Comparison of ENCODE assay signal across 14 cellular contexts in genomic region chr12:11959117-11959823, GRCh38.
A peak's percentile ranks its signal among the peaks of the same experiment; 100 is the strongest.
DNase-seq lines count a peak whose midpoint lies in the region; ATAC-seq and TF ChIP-seq lines count a peak whose summit lies in the region.
"Had no signal": no experiment of that assay in that cellular context is flagged by ENCODE, and none has a peak within 500 bp of the region (broad histone marks: within the 10 kb centered on the region; RNA-seq: fewer than 3 reads in every experiment).

No MANE protein-coding gene starts in this region.

- peak overlapping the region; percentile 85 for H3K27ac ChIP-seq in HUES48 (ENCODE audit: low read depth, low read length)
- H3K27ac ChIP-seq: HL-60, right atrium auricular region, VCaP had no signal

- H3K9ac ChIP-seq in HUES48 (ENCODE audit: low read depth, low read length): no peak overlapping the region
- H3K9ac ChIP-seq in adipocyte (ENCODE audit: low read length): no peak overlapping the region

- DNase-seq in Caki2 (ENCODE audit: low read depth): peak; percentile 16
- no peak for DNase-seq in adipocyte (ENCODE audit: low read depth)
- peak; percentile 34 for DNase-seq in kidney epithelial cell (ENCODE audit: low read depth)
- no peak for DNase-seq in activated effector memory CD4-positive, alpha-beta T cell treated with anti-CD3 and anti-CD28 coated beads, Interleukin-2, amount 50 U/mL, for 16 hours
- no peak for DNase-seq in NCI-H1417 treated with DMSO at 0.1 percent for 48 hours (lab: John Stamatoyannopoulos, UW)
- DNase-seq: anterior cingulate cortex, COR-L47, NCI-H187 had no signal

- H3K4me1 ChIP-seq in HUES48 (ENCODE audit: control insufficient read depth, insufficient read depth, low read length) (peaks cover 12% of the 10 kb centered on the region; the same call in 1 of the 2 replicates), adipocyte (ENCODE audit: control insufficient read depth, insufficient read depth, low read length) (peaks cover 14% of the 10 kb centered on the region)
- H3K4me1 ChIP-seq: right atrium auricular region had no signal

- H3K27me3 ChIP-seq in HUES48 (ENCODE audit: control insufficient read depth, insufficient read depth, low read length): no peaks in the 10 kb centered on the region
- no peaks in the 10 kb centered on the region for H3K27me3 ChIP-seq in adipocyte (replicated peaks; ENCODE audit: control insufficient read depth, insufficient read depth, low read length)
- no peaks in the 10 kb centered on the region for H3K27me3 ChIP-seq in kidney epithelial cell (ENCODE audit: control insufficient read depth, insufficient read depth, low read length)
- H3K27me3 ChIP-seq: right atrium auricular region had no signal

- H3K36me3 ChIP-seq in HUES48 (ENCODE audit: control insufficient read depth, insufficient read depth, low read length) (no peaks in the 10 kb centered on the region), adipocyte (ENCODE audit: control insufficient read depth, insufficient read depth, low read length, severe bottlenecking) (no peaks in the 10 kb centered on the region), kidney epithelial cell (ENCODE audit: control insufficient read depth, insufficient read depth, low read length) (no peaks in the 10 kb centered on the region)
- H3K36me3 ChIP-seq: right atrium auricular region had no signal

- no peak for TF ChIP-seq CTCF in kidney epithelial cell (IDR thresholded peaks at IDR 0.05; ENCODE audit: insufficient read depth, low read length, poor library complexity, severe bottlenecking)

- ATAC-seq in HG03135 (IDR thresholded peaks at IDR 0.05; ENCODE audit: unreplicated experiment) (no peak), GM21723 (IDR thresholded peaks at IDR 0.05; ENCODE audit: unreplicated experiment) (no peak)

- in situ Hi-C loops in Caki2 (cut with HindIII; ENCODE audit: low pct_unique_long_range_greater_than_20kb, low sequenced_read_pairs): no loop called here

- H3K9me3 ChIP-seq in HUES48 (ENCODE audit: control insufficient read depth, insufficient read depth, low read length) (no peaks in the 10 kb centered on the region), adipocyte (ENCODE audit: control insufficient read depth, low read length) (no peaks in the 10 kb centered on the region)
- H3K9me3 ChIP-seq: right atrium auricular region had no signal

- H3K4me3 ChIP-seq in HUES48 (ENCODE audit: low read depth, low read length): no peak overlapping the region
- peak overlapping the region; percentile 44 for H3K4me3 ChIP-seq in adipocyte (ENCODE audit: low read length)
- no peak overlapping the region for H3K4me3 ChIP-seq in kidney epithelial cell (ENCODE audit: low read depth, low read length)
- H3K4me3 ChIP-seq: right atrium auricular region had no signal

Comparison
In these comparisons a context has a peak if more than half of its experiments do, and no peak if none do; other contexts are left out.
1. DNase-seq: peak in Caki2 (single experiment) and kidney epithelial cell (single experiment); none in adipocyte (single experiment), activated effector memory CD4-positive, alpha-beta T cell treated with anti-CD3 and anti-CD28 coated beads, Interleukin-2, amount 50 U/mL, for 16 hours (single experiment) and NCI-H1417 treated with DMSO at 0.1 percent for 48 hours (single experiment).